1 cellular context compared by ENCODE assay signal in genomic region chr19:45798995-45799517, GRCh38.
TF ChIP-seq lines count a peak whose summit lies in the region.

No MANE protein-coding gene starts in this region.

TF ChIP-seq in H1, 55 proteins besides CTCF, POLR2A, EP300 and RAD21:
- TF ChIP-seq HDAC2 (IDR thresholded peaks at IDR 0.05; ENCODE audit: borderline replicate concordance in 1 of 2, low read depth in 2 of 2, low read length in 2 of 2): peak in 1 of 2 experiments; percentile 71; a peak in 1 of 4 replicates
- TF ChIP-seq KDM1A (IDR thresholded peaks at IDR 0.05; ENCODE audit: borderline replicate concordance, low read length): no peak
- TF ChIP-seq TEAD4 (IDR thresholded peaks at IDR 0.05; ENCODE audit: low read depth, low read length): 0 out of 2 replicates have a peak, but pooled peaks have one; percentile 27
- TF ChIP-seq EZH2 (IDR thresholded peaks at IDR 0.05; ENCODE audit: low read depth, low read length, severe bottlenecking): no peak
